In genomic region chr2:76311713-76312112, GRCh38 we compare ENCODE assay signal across 24 cellular contexts.
DNase-seq lines count a peak whose midpoint lies in the region; ATAC-seq and TF ChIP-seq lines count a peak whose summit lies in the region.
"Had no signal": no experiment of that assay in that cellular context is flagged by ENCODE, and none has a peak within 500 bp of the region (broad histone marks: within the 10 kb centered on the region; RNA-seq: fewer than 3 reads in every experiment).

No MANE protein-coding gene starts in this region.

- no peak overlapping the region for H3K27ac Mint-ChIP-seq in endodermal cell
- H3K27ac Mint-ChIP-seq: CD14-positive monocyte; CD4-positive, alpha-beta memory T cell; CD4-positive, CD25-positive, alpha-beta regulatory T cell; CD8-positive, alpha-beta memory T cell had no signal

- H3K9ac ChIP-seq in endodermal cell (ENCODE audit: extremely low read depth, low read length, poor library complexity, severe bottlenecking), result no peak overlapping the region
- H3K9ac ChIP-seq: BLaER1 had no signal

- 48 to 68% methylated on average over 2 to 3 of the region's 4 CpGs for WGBS in endodermal cell (ENCODE audit: insufficient coverage in 1 of 2, insufficient read length in 1 of 2), 2 experiments

- peaks cover 24% of the 10 kb centered on the region for H3K4me1 Mint-ChIP-seq in endodermal cell
- H3K4me1 Mint-ChIP-seq: CD14-positive monocyte; CD4-positive, alpha-beta memory T cell; CD4-positive, CD25-positive, alpha-beta regulatory T cell; CD8-positive, alpha-beta memory T cell had no signal

- no peak for TF ChIP-seq CTCF in endodermal cell (conservative IDR thresholded peaks at IDR 0.05)
- no peak for TF ChIP-seq CTCF in retinal pigment epithelial cell (conservative IDR thresholded peaks at IDR 0.05; ENCODE audit: low read depth, low read length)

- peaks cover 11% of the 10 kb centered on the region for H3K9me3 Mint-ChIP-seq in endodermal cell

- H3K27me3 ChIP-seq in SJCRH30 (no peaks in the 10 kb centered on the region), endodermal cell (ENCODE audit: control insufficient read depth, insufficient read depth, low read length, poor library complexity, severe bottlenecking) (no peaks in the 10 kb centered on the region)
- H3K27me3 ChIP-seq: BE2C, BLaER1 had no signal

- H3K4me3 Mint-ChIP-seq in endodermal cell, result no peak overlapping the region
- H3K4me3 Mint-ChIP-seq: CD14-positive monocyte; CD4-positive, alpha-beta memory T cell; CD4-positive, CD25-positive, alpha-beta regulatory T cell; CD8-positive, alpha-beta memory T cell had no signal

- H3K4me3 ChIP-seq in SJCRH30 (no peak overlapping the region), endodermal cell (ENCODE audit: low read length) (peak overlapping the region; percentile 59), retinal pigment epithelial cell (ENCODE audit: low read length) (no peak overlapping the region)
- H3K4me3 ChIP-seq: BLaER1, GM12878 had no signal

- H3K27ac ChIP-seq in SJCRH30, result peak overlapping the region; percentile 34
- H3K27ac ChIP-seq in endodermal cell (ENCODE audit: low read depth, low read length), result no peak overlapping the region

- no peaks in the 10 kb centered on the region for H3K36me3 ChIP-seq in SJCRH30
- H3K36me3 ChIP-seq in endodermal cell (ENCODE audit: control insufficient read depth, insufficient read depth, low read length), result no peaks in the 10 kb centered on the region
- H3K36me3 ChIP-seq: BE2C, BLaER1 had no signal

- no peaks in the 10 kb centered on the region for H3K9me3 ChIP-seq in SJCRH30 (replicated peaks)
- H3K9me3 ChIP-seq in endodermal cell (ENCODE audit: control insufficient read depth, low read length), result peaks cover 25% of the 10 kb centered on the region
- H3K9me3 ChIP-seq: BE2C had no signal

- no peak for DNase-seq in SJCRH30
- DNase-seq in endodermal cell, result no peak
- peak; percentile 27 for DNase-seq in retinal pigment epithelial cell (ENCODE audit: low read depth)
- DNase-seq in NCI-H2227 treated with DMSO at 0.1 percent for 48 hours (lab: John Stamatoyannopoulos, UW), result no peak
- DNase-seq in SW 1271 (lab: John Stamatoyannopoulos, UW), result no peak
- DNase-seq: 8988T; ACHN; BE2C; C1 segment of cervical spinal cord; CD4-positive, alpha-beta memory T cell; CD4-positive, CD25-positive, alpha-beta regulatory T cell; CD8-positive, alpha-beta memory T cell; COR-L47; DMS 273 treated with DMSO at 0.1 percent for 48 hours; DMS153; DMS53; DMS79; DND-41; EL; GDM1 had no signal

- H3K36me3 Mint-ChIP-seq in endodermal cell (ENCODE audit: low read depth), result no peaks in the 10 kb centered on the region
- H3K36me3 Mint-ChIP-seq: CD14-positive monocyte; CD4-positive, alpha-beta memory T cell; CD4-positive, CD25-positive, alpha-beta regulatory T cell; CD8-positive, alpha-beta memory T cell had no signal

- no peak for ATAC-seq in GM18909 (IDR thresholded peaks at IDR 0.05; ENCODE audit: poor library complexity, unreplicated experiment)
- ATAC-seq: GM12878 had no signal

- peaks cover 49% of the 10 kb centered on the region for H3K4me1 ChIP-seq in SJCRH30
- H3K4me1 ChIP-seq in endodermal cell (ENCODE audit: control insufficient read depth, insufficient read depth, low read length), result no peaks in the 10 kb centered on the region
- H3K4me1 ChIP-seq: BE2C had no signal

- no peaks in the 10 kb centered on the region for H3K27me3 Mint-ChIP-seq in endodermal cell (ENCODE audit: insufficient read depth)
- H3K27me3 Mint-ChIP-seq: CD4-positive, alpha-beta memory T cell; CD4-positive, CD25-positive, alpha-beta regulatory T cell; CD8-positive, alpha-beta memory T cell had no signal
